8 cellular contexts compared by ENCODE assay signal in genomic region chr20:49712918-49713778, GRCh38. TPM values are rescaled to one million over a fixed set of nuclear protein-coding genes. Genes with fewer than 3 reads are reported as not detected.
A peak's percentile ranks its signal among the peaks of the same experiment; 100 is the strongest.
DNase-seq lines count a peak whose midpoint lies in the region; ATAC-seq, FAIRE-seq and TF ChIP-seq lines count a peak whose summit lies in the region.

No MANE protein-coding gene starts in this region.

- intact Hi-C loops in colonic mucosa (cut with DNase I), result loop anchor here (10.0 kb wide), 1 partner anchor 102 kb away; the partner anchor contains the start of gene SLC9A8
- intact Hi-C loops in lower leg skin (cut with DNase I; ENCODE audit: low total_unique reads), result no loop called here

- H3K4me3 Mint-ChIP-seq in stimulated activated naive B cell treated with anti-CD40 and anti-IgM and Interleukin-4, amounts not matched to agents 10 μg/mL and 1 μg/mL and 100 μg/mL, for 72 hours, result peak overlapping the region; percentile 90 to 91

- H3K27ac ChIP-seq in colonic mucosa, result peak overlapping the region; percentile 89

- no peaks in the 10 kb centered on the region for H3K36me3 ChIP-seq in colonic mucosa

- H3K27me3 ChIP-seq in colonic mucosa, result no peaks in the 10 kb centered on the region

- FAIRE-seq in HTR-8/SVneo (lab: Jason Lieb, UNC), result peak; percentile 88

- TF ChIP-seq CTCF in colonic mucosa (IDR thresholded peaks at IDR 0.05) (no peak), lower leg skin (IDR thresholded peaks at IDR 0.05) (no peak)

- ATAC-seq in GM21360 (IDR thresholded peaks at IDR 0.05; ENCODE audit: unreplicated experiment), result peak; percentile 52
- peak; percentile 68 to 72 for ATAC-seq in stimulated activated naive B cell treated with anti-CD40 and anti-IgM and Interleukin-4, amounts not matched to agents 10 μg/mL and 1 μg/mL and 100 μg/mL, for 72 hours (replicated peaks)

- peaks cover 4 to 8% of the 10 kb centered on the region in 2 donors for H3K36me3 Mint-ChIP-seq in stimulated activated naive B cell treated with anti-CD40 and anti-IgM and Interleukin-4, amounts not matched to agents 10 μg/mL and 1 μg/mL and 100 μg/mL, for 72 hours

- H3K4me1 Mint-ChIP-seq in stimulated activated naive B cell treated with anti-CD40 and anti-IgM and Interleukin-4, amounts not matched to agents 10 μg/mL and 1 μg/mL and 100 μg/mL, for 72 hours, result peaks cover 32 to 53% of the 10 kb centered on the region in 2 donors

- no peaks in the 10 kb centered on the region for H3K27me3 Mint-ChIP-seq in stimulated activated naive B cell treated with anti-CD40 and anti-IgM and Interleukin-4, amounts not matched to agents 10 μg/mL and 1 μg/mL and 100 μg/mL, for 72 hours

- no peaks in the 10 kb centered on the region for H3K4me1 ChIP-seq in colonic mucosa

- H3K9me3 Mint-ChIP-seq in stimulated activated naive B cell treated with anti-CD40 and anti-IgM and Interleukin-4, amounts not matched to agents 10 μg/mL and 1 μg/mL and 100 μg/mL, for 72 hours, result no peaks in the 10 kb centered on the region

- no peak for TF ChIP-seq POLR2A in lower leg skin (IDR thresholded peaks at IDR 0.05)

- 0 to 1% methylated on average over 40 to 49 of the region's 78 CpGs for WGBS in lower leg skin, 2 donors

- H3K9me3 ChIP-seq in colonic mucosa, result no peaks in the 10 kb centered on the region

- peak overlapping the region; percentile 90 to 92 for H3K9ac ChIP-seq in colonic mucosa (ENCODE audit: low read depth in 2 of 2, low read length in 2 of 2)

- peak overlapping the region; percentile 95 for H3K27ac Mint-ChIP-seq in stimulated activated naive B cell treated with anti-CD40 and anti-IgM and Interleukin-4, amounts not matched to agents 10 μg/mL and 1 μg/mL and 100 μg/mL, for 72 hours

- DNase-seq in COR-L47 (lab: John Stamatoyannopoulos, UW), result peak; percentile 62
- DNase-seq in HTR-8/SVneo (ENCODE audit: insufficient read length, low spot score), result peak; percentile 59
- peak; percentile 81 for DNase-seq in T1000 (lab: John Stamatoyannopoulos, UW)
- peak; percentile 53 for DNase-seq in colonic mucosa
- peak in 1 of 2 donors; percentile 89 for DNase-seq in lower leg skin (ENCODE audit: low spot score in 2 of 2)
- DNase-seq in stimulated activated naive B cell treated with anti-CD40 and anti-IgM and Interleukin-4, amounts not matched to agents 10 μg/mL and 1 μg/mL and 100 μg/mL, for 72 hours, result no peak
- no peak for DNase-seq in NCI-H1048 (lab: John Stamatoyannopoulos, UW)

- H3K4me3 ChIP-seq in colonic mucosa (peak overlapping the region; percentile 83), lower leg skin (ENCODE audit: low read depth, poor library complexity, severe bottlenecking) (peak overlapping the region; percentile 90)

RNA-seq across cellular contexts. Expression of gene B4GALT5, which starts 0.5 kb away (rescaled TPM):
- total RNA-seq in colonic mucosa (10 to 100 TPM; 34.5 to 56.2 TPM), lower leg skin (10 to 100 TPM in 1 of 4 donors, 1 to 10 TPM in 3; 4.2 to 10.3 (median 7.1) TPM)

Comparison
In these comparisons a context has a peak if more than half of its experiments do, and no peak if none do; other contexts are left out.
1. DNase-seq: peak in COR-L47 (single experiment), HTR-8/SVneo (single experiment), T1000 (single experiment) and colonic mucosa (single experiment); none in stimulated activated naive B cell treated with anti-CD40 and anti-IgM and Interleukin-4, amounts not matched to agents 10 μg/mL and 1 μg/mL and 100 μg/mL, for 72 hours (single experiment) and NCI-H1048 (single experiment).